In genomic region chr1:42176902-42177519, GRCh38 we compare ENCODE assay signal across 8 cellular contexts. TPM values are rescaled to one million over a fixed set of nuclear protein-coding genes. Genes with fewer than 3 reads are reported as not detected.
DNase-seq lines count a peak whose midpoint lies in the region; ATAC-seq lines count a peak whose summit lies in the region.

No MANE protein-coding gene starts in this region.

- intact Hi-C loops in aorta (cut with DNase I): loop anchor here in 1 of 2 donors (10.0 kb wide), 1 partner anchor 158 kb away; the partner anchor contains the start of gene FOXJ3

- no peak overlapping the region for H3K14ac ChIP-seq in neuronal stem cell (ENCODE audit: low read length)

- ATAC-seq in aorta (ENCODE audit: low FRiP score): no peak

- H3K4me3 Mint-ChIP-seq in T-helper 2 cell treated with Interferon-gamma antibody and Interleukin-4, amounts not matched to agents 5 μg/mL and 100 μg/mL, for 36 hours: no peak overlapping the region

- no peaks in the 10 kb centered on the region for H3K4me1 Mint-ChIP-seq in T-helper 2 cell treated with Interferon-gamma antibody and Interleukin-4, amounts not matched to agents 5 μg/mL and 100 μg/mL, for 36 hours (ENCODE audit: low read depth)

- DNase-seq in NCI-H1436 (lab: John Stamatoyannopoulos, UW): peak; percentile 34
- DNase-seq in NCI-H1436 treated with DMSO at 0.1 percent for 48 hours (lab: John Stamatoyannopoulos, UW): no peak
- DNase-seq in HT-29 (ENCODE audit: low spot score): peak; percentile 65
- DNase-seq in RPMI7951 (ENCODE audit: low read depth): peak; percentile 34
- DNase-seq in epithelial cell of prostate (ENCODE audit: low read depth, low spot score): no peak
- peak; percentile 21 for DNase-seq in neuronal stem cell (ENCODE audit: low spot score)
- DNase-seq in aorta: no peak
- no peak for DNase-seq in T-helper 2 cell treated with Interferon-gamma antibody and Interleukin-4, amounts not matched to agents 5 μg/mL and 100 μg/mL, for 36 hours (ENCODE audit: low spot score)

- peaks cover 10 to 40% of the 10 kb centered on the region in 2 donors for H3K36me3 ChIP-seq in neuronal stem cell (replicated peaks in 1 of 2; ENCODE audit: control insufficient read depth in 2 of 2, insufficient read depth in 2 of 2, low read length in 2 of 2)
- H3K36me3 ChIP-seq in aorta (ENCODE audit: control insufficient read depth in 1 of 2, insufficient read depth in 2 of 2, low read length in 1 of 2): peaks cover 0 to 1% of the 10 kb centered on the region in 2 donors

- H4K8ac ChIP-seq in neuronal stem cell (ENCODE audit: low read depth, low read length): no peak overlapping the region

- H3K36me3 Mint-ChIP-seq in T-helper 2 cell treated with Interferon-gamma antibody and Interleukin-4, amounts not matched to agents 5 μg/mL and 100 μg/mL, for 36 hours (ENCODE audit: low read depth): peaks cover 5% of the 10 kb centered on the region

- H3K4me3 ChIP-seq in neuronal stem cell (ENCODE audit: low read length in 2 of 2): no peak overlapping the region
- H3K4me3 ChIP-seq in aorta (ENCODE audit: low read length in 2 of 2): no peak overlapping the region

- H3K27ac ChIP-seq in epithelial cell of prostate (peak overlapping the region; percentile 60), neuronal stem cell (replicated peaks; ENCODE audit: low read length) (no peak overlapping the region), aorta (ENCODE audit: low read depth in 1 of 2, low read length in 2 of 2) (no peak overlapping the region)

- no peak overlapping the region for H2BK120ac ChIP-seq in neuronal stem cell (ENCODE audit: low read depth, low read length)

- H3K4me1 ChIP-seq in neuronal stem cell (ENCODE audit: control insufficient read depth in 2 of 2, insufficient read depth in 1 of 2, low read depth in 1 of 2, low read length in 2 of 2) (peaks cover 2 to 5% of the 10 kb centered on the region in 2 donors), aorta (ENCODE audit: control insufficient read depth in 1 of 2, insufficient read depth in 2 of 2, low read length in 2 of 2) (peaks cover 2 to 5% of the 10 kb centered on the region in 2 donors)

- H3K4ac ChIP-seq in neuronal stem cell (ENCODE audit: low read length): no peak overlapping the region

- no peaks in the 10 kb centered on the region for H3K27me3 ChIP-seq in neuronal stem cell (ENCODE audit: control insufficient read depth in 3 of 3, insufficient read depth in 3 of 3, low read depth in 1 of 3, low read length in 3 of 3)
- no peaks in the 10 kb centered on the region for H3K27me3 ChIP-seq in aorta (ENCODE audit: control insufficient read depth in 1 of 2, insufficient read depth in 2 of 2, low read length in 1 of 2)

- H2BK15ac ChIP-seq in neuronal stem cell (ENCODE audit: low read length): no peak overlapping the region

- no peak overlapping the region for H3K27ac Mint-ChIP-seq in T-helper 2 cell treated with Interferon-gamma antibody and Interleukin-4, amounts not matched to agents 5 μg/mL and 100 μg/mL, for 36 hours

- H2BK12ac ChIP-seq in neuronal stem cell (ENCODE audit: low read length): no peak overlapping the region

- H3K9me3 Mint-ChIP-seq in T-helper 2 cell treated with Interferon-gamma antibody and Interleukin-4, amounts not matched to agents 5 μg/mL and 100 μg/mL, for 36 hours: no peaks in the 10 kb centered on the region

- no peak overlapping the region for H3K9ac ChIP-seq in neuronal stem cell (ENCODE audit: low read depth, low read length, poor library complexity)

- no peak overlapping the region for H2BK5ac ChIP-seq in neuronal stem cell (ENCODE audit: low read length)

- no peak overlapping the region for H4K91ac ChIP-seq in neuronal stem cell (ENCODE audit: low read depth, low read length, poor library complexity)

- H3K18ac ChIP-seq in neuronal stem cell (ENCODE audit: low read length): no peak overlapping the region

- no peaks in the 10 kb centered on the region for H3K79me1 ChIP-seq in neuronal stem cell (ENCODE audit: low read depth, low read length)

- no peaks in the 10 kb centered on the region for H3K9me3 ChIP-seq in neuronal stem cell (replicated peaks in 1 of 2; ENCODE audit: control insufficient read depth in 2 of 2, insufficient read depth in 1 of 2, low read depth in 1 of 2, low read length in 2 of 2)
- no peaks in the 10 kb centered on the region for H3K9me3 ChIP-seq in aorta (ENCODE audit: control insufficient read depth, low read length)

- no peak overlapping the region for H2AFZ ChIP-seq in neuronal stem cell (ENCODE audit: low read length)

- no peak overlapping the region for H3K4me2 ChIP-seq in neuronal stem cell (ENCODE audit: insufficient read depth, low read length, poor library complexity, severe bottlenecking)

- H2AK5ac ChIP-seq in neuronal stem cell (ENCODE audit: low read depth, low read length): no peak overlapping the region

- WGBS in neuronal stem cell (ENCODE audit: extremely low coverage in 2 of 2, insufficient read length in 2 of 2, insufficient replicate concordance in 1 of 2), 2 donors: no CpG with 5 or more reads among the region's 4 CpGs
- WGBS in aorta, 2 donors: 83 to 86% methylated on average over 4 of the region's 4 CpGs

- H3K23ac ChIP-seq in neuronal stem cell (ENCODE audit: low read depth, low read length, poor library complexity): no peak overlapping the region

- no peaks in the 10 kb centered on the region for H3K27me3 Mint-ChIP-seq in T-helper 2 cell treated with Interferon-gamma antibody and Interleukin-4, amounts not matched to agents 5 μg/mL and 100 μg/mL, for 36 hours (ENCODE audit: low read depth)

RNA-seq across cellular contexts. Expression of gene GUCA2A, which starts 12.5 kb away (rescaled TPM):
- 0.69 and 1.7 TPM in 2 replicates for total RNA-seq in HT-29 (2014; rRNA removed; shearing (Covaris generic))
- not detected in 2 replicates for total RNA-seq in RPMI7951 (2014; rRNA removed; shearing (Covaris generic))
- polyA plus RNA-seq in neuronal stem cell (2013, experiment 1 of 2): not detected
- not detected for polyA plus RNA-seq in neuronal stem cell (2013, experiment 2 of 2)
- total RNA-seq in aorta: not detected
- 10 to 100 TPM in 1 of 2 donors, 1 to 10 TPM in 1; 1.0 to 29.8 TPM for polyA plus RNA-seq in aorta

RNA-seq across cellular contexts. Expression of gene GUCA2B, which starts 23.8 kb away (rescaled TPM):
- 0.26 and 0.84 TPM in 2 replicates for total RNA-seq in HT-29 (2014; rRNA removed; shearing (Covaris generic))
- not detected in 2 replicates for total RNA-seq in RPMI7951 (2014; rRNA removed; shearing (Covaris generic))
- polyA plus RNA-seq in neuronal stem cell (2013, experiment 1 of 2): not detected
- polyA plus RNA-seq in neuronal stem cell (2013, experiment 2 of 2): not detected
- not detected for total RNA-seq in aorta
- 10 to 100 TPM in 1 of 2 donors, 1 to 10 TPM in 1; 1.2 to 78.5 TPM for polyA plus RNA-seq in aorta

Comparison
In these comparisons a context has a peak if more than half of its experiments do, and no peak if none do; other contexts are left out.
1. DNase-seq: peak in NCI-H1436 (single experiment), HT-29 (single experiment), RPMI7951 (single experiment) and neuronal stem cell (single experiment); none in NCI-H1436 treated with DMSO at 0.1 percent for 48 hours (single experiment), epithelial cell of prostate (single experiment), aorta (0 of 2) and T-helper 2 cell treated with Interferon-gamma antibody and Interleukin-4, amounts not matched to agents 5 μg/mL and 100 μg/mL, for 36 hours (single experiment).